Comparison of ENCODE assay signal across 15 cellular contexts in genomic region chr4:148495463-148495862, GRCh38. TPM values are rescaled to one million over a fixed set of nuclear protein-coding genes. Genes with fewer than 3 reads are reported as not detected.
A peak's percentile ranks its signal among the peaks of the same experiment; 100 is the strongest.
DNase-seq lines count a peak whose midpoint lies in the region; ATAC-seq, FAIRE-seq and TF ChIP-seq lines count a peak whose summit lies in the region.
"Had no signal": no experiment of that assay in that cellular context is flagged by ENCODE, and none has a peak within 500 bp of the region (broad histone marks: within the 10 kb centered on the region; RNA-seq: fewer than 3 reads in every experiment).

No MANE protein-coding gene starts in this region.

- no peak overlapping the region for H2BK120ac ChIP-seq in mesendoderm (ENCODE audit: low read depth, low read length)

- 41% methylated on average over 1 of the region's 1 CpG for WGBS in HepG2 (ENCODE audit: low lambda C conversion rate)
- 100% methylated on average over 1 of the region's 1 CpG for WGBS in right lobe of liver (ENCODE audit: insufficient coverage, low coverage, low lambda C conversion rate, missing lambda C conversion rate)
- WGBS in mesendoderm (ENCODE audit: extremely low coverage, insufficient coverage, low lambda C conversion rate): no CpG with 5 or more reads among the region's 1 CpG

- H2BK5ac ChIP-seq in mesendoderm (ENCODE audit: low read length): no peak overlapping the region

- H3K9ac ChIP-seq in HepG2 (ENCODE audit: insufficient read depth, low read depth, low read length): no peak overlapping the region
- no peak overlapping the region for H3K9ac ChIP-seq in mesendoderm (ENCODE audit: low read length)
- H3K9ac ChIP-seq: BLaER1 treated with 17β-estradiol and CSF1 and Interleukin-3, amounts not matched to agents 10 nM and 100 nM had no signal

- TF ChIP-seq POLR2A in HepG2 (IDR thresholded peaks at IDR 0.05; ENCODE audit: insufficient read depth in 1 of 2, low read depth in 2 of 2, low read length in 2 of 2) (no peak), right lobe of liver (IDR thresholded peaks at IDR 0.05) (no peak)

- no peaks in the 10 kb centered on the region for H3K4me1 Mint-ChIP-seq in progenitor cell of endocrine pancreas (ENCODE audit: low read depth)
- H3K4me1 Mint-ChIP-seq: CD4-positive, CD25-positive, alpha-beta regulatory T cell; GM23338 had no signal

- H3K4me1 ChIP-seq in HepG2 (ENCODE audit: insufficient read depth, low read length) (no peaks in the 10 kb centered on the region), right lobe of liver (no peaks in the 10 kb centered on the region), mesendoderm (ENCODE audit: control insufficient read depth, low read depth, low read length) (no peaks in the 10 kb centered on the region)

- no peak overlapping the region for H3K56ac ChIP-seq in mesendoderm (ENCODE audit: low read length)

- H3K4me3 ChIP-seq in HepG2 (replicated peaks in 1 of 3; ENCODE audit: insufficient read depth in 1 of 3, low read depth in 2 of 3, low read length in 3 of 3): no peak overlapping the region
- H3K4me3 ChIP-seq in right lobe of liver: no peak overlapping the region
- no peak overlapping the region for H3K4me3 ChIP-seq in mesendoderm (ENCODE audit: low read length)
- H3K4me3 ChIP-seq: BLaER1 treated with 17β-estradiol and CSF1 and Interleukin-3, amounts not matched to agents 10 nM and 100 nM; GM12878; GM23338; K562 had no signal

- no peak for ATAC-seq in HepG2
- no peak for ATAC-seq in right lobe of liver
- ATAC-seq: GM12878, GM23338, K562 had no signal

- no peak overlapping the region for H2AK5ac ChIP-seq in mesendoderm (ENCODE audit: low read length)

- POLR2A ChIA-PET in HepG2 (lab: Yijun Ruan, JAX): no interaction called here

- TF ChIP-seq EP300 in HepG2 (IDR thresholded peaks at IDR 0.05; ENCODE audit: low read depth in 2 of 2, low read length in 2 of 2) (no peak), HepG2 (CRISPR knock-in tag; IDR thresholded peaks at IDR 0.05; ENCODE audit: borderline replicate concordance) (no peak)

- intact Hi-C loops in HepG2 (cut with micrococcal nuclease; ENCODE audit: unreplicated experiment) (no loop called here), right lobe of liver (cut with DNase I) (no loop called here), posterior vena cava (cut with DNase I) (no loop called here)

- no peak overlapping the region for H3K27ac Mint-ChIP-seq in progenitor cell of endocrine pancreas
- H3K27ac Mint-ChIP-seq: CD4-positive, CD25-positive, alpha-beta regulatory T cell; GM23338 had no signal

- H3K36me3 Mint-ChIP-seq in progenitor cell of endocrine pancreas (ENCODE audit: insufficient read depth): no peaks in the 10 kb centered on the region
- H3K36me3 Mint-ChIP-seq: CD4-positive, CD25-positive, alpha-beta regulatory T cell had no signal

- no peaks in the 10 kb centered on the region for H3K27me3 Mint-ChIP-seq in progenitor cell of endocrine pancreas
- H3K27me3 Mint-ChIP-seq: CD4-positive, CD25-positive, alpha-beta regulatory T cell had no signal

- H3K79me2 ChIP-seq in HepG2 (ENCODE audit: insufficient read depth, low read length) (no peaks in the 10 kb centered on the region), mesendoderm (ENCODE audit: control insufficient read depth, insufficient read depth, low read length) (no peaks in the 10 kb centered on the region)

- H4K5ac ChIP-seq in mesendoderm (ENCODE audit: low read length): no peak overlapping the region

- in situ Hi-C loops in HepG2 (cut with HindIII; ENCODE audit: extremely low pct_ligation_motif_present, low pct_unique_long_range_greater_than_20kb): no loop called here

- no peaks in the 10 kb centered on the region for H3K9me3 Mint-ChIP-seq in progenitor cell of endocrine pancreas (ENCODE audit: low read depth)

- TF ChIP-seq RAD21 in HepG2 (CRISPR knock-in tag; IDR thresholded peaks at IDR 0.05): no peak

- FAIRE-seq in HepG2 (lab: Jason Lieb, UNC): no peak
- FAIRE-seq: GM12878, K562 had no signal

- TF ChIP-seq CTCF in HepG2 (CRISPR knock-in tag; IDR thresholded peaks at IDR 0.05): no peak
- no peak for TF ChIP-seq CTCF in right lobe of liver (IDR thresholded peaks at IDR 0.05)
- TF ChIP-seq CTCF in progenitor cell of endocrine pancreas (IDR thresholded peaks at IDR 0.05; ENCODE audit: unreplicated experiment): no peak

- H3K23ac ChIP-seq in mesendoderm (ENCODE audit: low read length): no peak overlapping the region

- H3K27me3 ChIP-seq in HepG2 (ENCODE audit: control insufficient read depth in 1 of 2, insufficient read depth in 2 of 2, low read length in 2 of 2) (no peaks in the 10 kb centered on the region), right lobe of liver (no peaks in the 10 kb centered on the region), mesendoderm (ENCODE audit: insufficient read depth, low read length, poor library complexity) (no peaks in the 10 kb centered on the region)
- H3K27me3 ChIP-seq: BLaER1 treated with 17β-estradiol and CSF1 and Interleukin-3, amounts not matched to agents 10 nM and 100 nM had no signal

- H3K36me3 ChIP-seq in HepG2 (replicated peaks in 1 of 2; ENCODE audit: control insufficient read depth in 1 of 2, insufficient read depth in 2 of 2, low read length in 2 of 2) (no peaks in the 10 kb centered on the region), right lobe of liver (no peaks in the 10 kb centered on the region), mesendoderm (ENCODE audit: control insufficient read depth, insufficient read depth, low read length) (no peaks in the 10 kb centered on the region)
- H3K36me3 ChIP-seq: BLaER1 treated with 17β-estradiol and CSF1 and Interleukin-3, amounts not matched to agents 10 nM and 100 nM had no signal

- CTCF ChIA-PET in HepG2 (lab: Yijun Ruan, JAX; ENCODE audit: low intra/inter-chr PET ratio, low total read pairs): no interaction called here

- H3K4me2 ChIP-seq in HepG2 (ENCODE audit: low read depth, low read length) (no peak overlapping the region), mesendoderm (ENCODE audit: low read length) (no peak overlapping the region)
- H3K4me2 ChIP-seq: BLaER1 treated with 17β-estradiol and CSF1 and Interleukin-3, amounts not matched to agents 10 nM and 100 nM; GM23338 had no signal

- H2BK15ac ChIP-seq in mesendoderm (replicated peaks; ENCODE audit: low read depth): no peak overlapping the region

- BruUV-seq in HepG2 (replicated peaks; lab: Mats Ljungman, UMichigan): no TSS peak

- H3K4ac ChIP-seq in mesendoderm (ENCODE audit: low read depth, low read length): no peak overlapping the region

- no peak overlapping the region for H2AFZ ChIP-seq in HepG2 (ENCODE audit: low read length)
- H2AFZ ChIP-seq: GM23338 had no signal

- H3K9me3 ChIP-seq in HepG2 (ENCODE audit: low read length) (no peaks in the 10 kb centered on the region), right lobe of liver (no peaks in the 10 kb centered on the region)
- H3K9me3 ChIP-seq: BLaER1 treated with 17β-estradiol and CSF1 and Interleukin-3, amounts not matched to agents 10 nM and 100 nM had no signal

- no peaks in the 10 kb centered on the region for H3K79me1 ChIP-seq in mesendoderm (ENCODE audit: low read length)

- no peak for DNase-seq in HepG2 (ENCODE audit: low spot score)
- DNase-seq in right lobe of liver: no peak
- DNase-seq in NCI-H226: peak; percentile 14
- DNase-seq in mesendoderm: peak; percentile 14
- DNase-seq in activated CD4-positive, alpha-beta T cell treated with anti-CD3 and anti-CD28 coated beads, Interleukin-2, amount 50 U/mL, for 48 hours: no peak
- DNase-seq in progenitor cell of endocrine pancreas (ENCODE audit: low spot score, unreplicated experiment): no peak
- DNase-seq in posterior vena cava (ENCODE audit: low spot score): no peak
- DNase-seq: ACHN; CD4-positive, CD25-positive, alpha-beta regulatory T cell; DMS53; H7 had no signal

- H3K4me3 Mint-ChIP-seq in progenitor cell of endocrine pancreas (ENCODE audit: low read depth): no peak overlapping the region
- H3K4me3 Mint-ChIP-seq: CD4-positive, CD25-positive, alpha-beta regulatory T cell; GM23338 had no signal

- no peak overlapping the region for H4K8ac ChIP-seq in mesendoderm (ENCODE audit: low read depth, low read length)

- no peaks in the 10 kb centered on the region for H4K20me1 ChIP-seq in HepG2 (ENCODE audit: insufficient read depth, low read length)
- H4K20me1 ChIP-seq: BLaER1 treated with 17β-estradiol and CSF1 and Interleukin-3, amounts not matched to agents 10 nM and 100 nM had no signal

- no peak overlapping the region for H3K18ac ChIP-seq in mesendoderm (ENCODE audit: low read length)

- no peak overlapping the region for H3K27ac ChIP-seq in HepG2 (ENCODE audit: extremely low read length, insufficient read depth, low read length)
- H3K27ac ChIP-seq in right lobe of liver: no peak overlapping the region
- no peak overlapping the region for H3K27ac ChIP-seq in mesendoderm (ENCODE audit: low read depth, low read length)
- H3K27ac ChIP-seq: BLaER1 treated with 17β-estradiol and CSF1 and Interleukin-3, amounts not matched to agents 10 nM and 100 nM had no signal

RNA-seq across cellular contexts. Expression of gene NR3C2, which starts 53.2 kb away (rescaled TPM):
- total RNA-seq in HepG2 (2016; rRNA removed; fragmentation: Illumina TruSeq; extraction: Trizol) (0.32 and 0.46 TPM in 2 replicates), right lobe of liver (10 to 100 TPM in 3 of 6 experiments, 1 to 10 TPM in 3; 4.8 to 15.9 (median 8.9) TPM), progenitor cell of endocrine pancreas (2.7 and 3.4 TPM in 2 replicates), posterior vena cava (10 to 100 TPM; 10.0 to 11.2 TPM)
- total RNA-seq in HepG2 (2016; cell fraction: cytosol; rRNA removed; fragmentation: Illumina TruSeq; extraction: Trizol; ENCODE audit: low read depth): 0.30 and 0.44 TPM in 2 replicates
- total RNA-seq in HepG2 (2016; cell fraction: insoluble cytoplasmic fraction; rRNA removed; fragmentation: Illumina TruSeq; extraction: Trizol): 0.25 and 0.37 TPM in 2 replicates
- 0.25 and 0.45 TPM in 2 replicates for total RNA-seq in HepG2 (2016; cell fraction: membrane; rRNA removed; fragmentation: Illumina TruSeq; extraction: Trizol)
- 1.1 and 1.6 TPM in 2 replicates for total RNA-seq in HepG2 (2016; cell fraction: nucleus; rRNA removed; fragmentation: Illumina TruSeq; extraction: Trizol)
- polyA plus RNA-seq in HepG2 (2011; rRNA removed): 0.20 and 0.26 TPM in 2 replicates
- polyA plus RNA-seq in HepG2 (2011; cell fraction: cytosol; rRNA removed): 0.09 and 0.21 TPM in 2 replicates
- polyA plus RNA-seq in HepG2 (2011; cell fraction: nucleus; rRNA removed): 0.29 and 0.50 TPM in 2 replicates
- polyA plus RNA-seq in HepG2 (2012): 0.21 and 0.32 TPM in 2 replicates
- not detected in 2 replicates for polyA plus RNA-seq in HepG2 (2016; cell fraction: cytosol; fragmentation: Illumina TruSeq; extraction: Trizol; ENCODE audit: low read depth)
- 0.39 and 0.41 TPM in 2 replicates for polyA plus RNA-seq in HepG2 (2016; cell fraction: insoluble cytoplasmic fraction; fragmentation: Illumina TruSeq; extraction: Trizol; ENCODE audit: low read depth)
- polyA plus RNA-seq in HepG2 (2016; cell fraction: membrane; fragmentation: Illumina TruSeq; extraction: Trizol; ENCODE audit: low read depth): 0.08 and 0.16 TPM in 2 replicates
- 0.16 and 0.33 TPM in 2 replicates for polyA plus RNA-seq in HepG2 (2016; cell fraction: nucleus; fragmentation: Illumina TruSeq; extraction: Trizol; ENCODE audit: insufficient read depth, low read depth)
- polyA minus RNA-seq in HepG2 (2011; rRNA and poly(A)+ RNA removed; ENCODE audit: low replicate concordance): 0.19 and 1.1 TPM in 2 replicates
- 0.18 and 1.6 TPM in 2 replicates for polyA minus RNA-seq in HepG2 (2011; cell fraction: cytosol; rRNA and poly(A)+ RNA removed)
- polyA minus RNA-seq in HepG2 (2011; cell fraction: nucleus; rRNA and poly(A)+ RNA removed): 3.0 and 3.7 TPM in 2 replicates
- 0.44 TPM for polyA plus RNA-seq in mesendoderm (2013, experiment 1 of 2)
- polyA plus RNA-seq in mesendoderm (2013, experiment 2 of 2): 0.80 TPM

Comparison
In these comparisons a context has a peak if more than half of its experiments do, and no peak if none do; other contexts are left out.
1. DNase-seq: peak in NCI-H226 (single experiment) and mesendoderm (single experiment); none in HepG2 (single experiment), right lobe of liver (0 of 3), activated CD4-positive, alpha-beta T cell treated with anti-CD3 and anti-CD28 coated beads, Interleukin-2, amount 50 U/mL, for 48 hours (0 of 2), progenitor cell of endocrine pancreas (single experiment) and posterior vena cava (single experiment).